ENCODE assay signal across 8 cellular contexts in genomic region chr6:127483399-127484055, GRCh38. TPM values are rescaled to one million over a fixed set of nuclear protein-coding genes. Genes with fewer than 3 reads are reported as not detected.
DNase-seq lines count a peak whose midpoint lies in the region; ATAC-seq and TF ChIP-seq lines count a peak whose summit lies in the region.

No MANE protein-coding gene starts in this region.

- H3K4me1 ChIP-seq in PC-9 (replicated peaks; ENCODE audit: insufficient read depth) (peaks cover 45% of the 10 kb centered on the region), left lung (peaks cover 0 to 11% of the 10 kb centered on the region in 2 donors), thyroid gland (no peaks in the 10 kb centered on the region)

- DNase-seq in PC-9 (no peak), left lung (no peak), A172 (ENCODE audit: low spot score) (no peak), thyroid gland (no peak), kidney glomerular epithelial cell (lab: John Stamatoyannopoulos, UW) (no peak), cortex of kidney (lab: John Stamatoyannopoulos, UW) (no peak)

- WGBS in thyroid gland, 2 donors, result 75 to 81% methylated on average over 5 of the region's 5 CpGs

- peak overlapping the region; percentile 12; the same call in 1 of the 2 replicates for H3K4me3 ChIP-seq in PC-9
- H3K4me3 ChIP-seq in left lung, result no peak overlapping the region
- H3K4me3 ChIP-seq in thyroid gland (replicated peaks in 1 of 3), result no peak overlapping the region

- H3K9me2 ChIP-seq in PC-9 (ENCODE audit: insufficient read depth), result no peaks in the 10 kb centered on the region

- POLR2A ChIA-PET in PC-9 (lab: Charles Lee; ENCODE audit: unreplicated experiment), result no interaction called here

- H3K27ac ChIP-seq in PC-9 (peak overlapping the region; percentile 62), left lung (peak overlapping the region; percentile 37 to 47), thyroid gland (no peak overlapping the region)

- H3K27me3 ChIP-seq in PC-9 (ENCODE audit: insufficient read depth, low read depth), result no peaks in the 10 kb centered on the region
- no peaks in the 10 kb centered on the region for H3K27me3 ChIP-seq in left lung
- no peaks in the 10 kb centered on the region for H3K27me3 ChIP-seq in thyroid gland

- H3F3A ChIP-seq in PC-9 (ENCODE audit: insufficient read depth, low read depth), result peaks cover 14% of the 10 kb centered on the region

- TF ChIP-seq CTCF in PC-9 (conservative IDR thresholded peaks at IDR 0.05) (no peak), left lung (IDR thresholded peaks at IDR 0.05) (no peak), thyroid gland (IDR thresholded peaks at IDR 0.05) (no peak)

- no peaks in the 10 kb centered on the region for H3K36me3 ChIP-seq in PC-9 (ENCODE audit: low read depth)
- H3K36me3 ChIP-seq in left lung, result no peaks in the 10 kb centered on the region
- H3K36me3 ChIP-seq in thyroid gland, result no peaks in the 10 kb centered on the region

- TF ChIP-seq POLR2A in thyroid gland (IDR thresholded peaks at IDR 0.05), result no peak

- no peaks in the 10 kb centered on the region for H3K79me2 ChIP-seq in PC-9 (ENCODE audit: low read depth)

- no peaks in the 10 kb centered on the region for H4K20me1 ChIP-seq in PC-9 (ENCODE audit: insufficient read depth)

- ATAC-seq in GM18868 (IDR thresholded peaks at IDR 0.05; ENCODE audit: unreplicated experiment) (peak; percentile 4), HG02678 (IDR thresholded peaks at IDR 0.05; ENCODE audit: unreplicated experiment) (peak; percentile 12), left lung (no peak)

- intact Hi-C loops in PC-9 (cut with micrococcal nuclease; ENCODE audit: unreplicated experiment), result loop anchor here (5.0 kb wide), 1 partner anchor 34 kb away; the partner anchor contains the start of gene MTCL3
- intact Hi-C loops in left lung (cut with DNase I), result no loop called here
- intact Hi-C loops in thyroid gland (cut with DNase I), result no loop called here

- CTCF ChIA-PET in PC-9 (lab: Charles Lee), result no interaction called here

- BruUV-seq in PC-9 (replicated peaks; lab: Mats Ljungman, UMichigan), result no TSS peak

- H3K9me3 ChIP-seq in PC-9 (ENCODE audit: insufficient read depth, low read depth) (no peaks in the 10 kb centered on the region; the same call in 1 of the 2 replicates), left lung (no peaks in the 10 kb centered on the region), thyroid gland (no peaks in the 10 kb centered on the region)

- H2AFZ ChIP-seq in PC-9, result peak overlapping the region; percentile 26

- H3K4me2 ChIP-seq in PC-9, result peak overlapping the region; percentile 60

RNA-seq across cellular contexts. Expression of gene KIAA0408, which starts 24.3 kb away (rescaled TPM):
- total RNA-seq in PC-9 (2021), result not detected in 2 replicates
- 10 to 100 TPM; 19.1 to 50.0 TPM for total RNA-seq in left lung
- total RNA-seq in A172 (2014; rRNA removed; shearing (Covaris generic)), result 0.09 and 0.60 TPM in 2 replicates
- total RNA-seq in thyroid gland, result 1 to 10 TPM in 3 of 4 donors, under 1 TPM in 1; 0.38 to 3.6 (median 1.7) TPM

Comparison
In these comparisons a context has a peak if more than half of its experiments do, and no peak if none do; other contexts are left out.
1. H3K27ac ChIP-seq: peak in PC-9 (single experiment) and left lung (2 of 2); none in thyroid gland (0 of 3).
2. RNA of gene KIAA0408, which starts 24.3 kb away (total RNA-seq): 19.1 to 50.0 TPM in left lung; 0.38 to 3.6 TPM in thyroid gland, not detected in PC-9 and 0.09 to 0.60 TPM in A172; every median in the first group is over 4 times any median in the second.